Comparison of ENCODE assay signal across 8 cellular contexts in the genomic region with DNA sequence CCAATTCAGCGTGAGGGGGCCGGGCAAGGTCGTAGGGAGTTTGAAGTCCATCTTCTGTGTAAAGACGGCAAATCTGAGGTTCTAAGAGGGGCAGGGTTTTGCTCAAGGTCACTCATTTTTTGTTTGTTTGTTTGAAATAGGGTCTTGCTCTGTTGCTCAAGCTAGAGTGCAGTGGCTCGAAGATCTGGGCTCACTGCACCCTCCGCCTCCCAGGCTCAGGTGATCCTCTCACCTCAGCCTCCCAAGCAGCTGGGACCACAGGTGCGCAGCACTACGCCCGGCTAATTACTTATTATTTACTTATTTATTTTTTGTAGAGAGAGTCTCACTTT. TPM values are rescaled to one million over a fixed set of nuclear protein-coding genes. Genes with fewer than 3 reads are reported as not detected.
DNase-seq lines count a peak whose midpoint lies in the region; ATAC-seq and TF ChIP-seq lines count a peak whose summit lies in the region.

No MANE protein-coding gene starts in this region.

- DNase-seq in dorsolateral prefrontal cortex (no peak), neural crest cell (ENCODE audit: low read depth, low spot score) (no peak), GM10248 (ENCODE audit: extremely low spot score) (no peak), medulla oblongata (ENCODE audit: extremely low spot score) (no peak), NCI-H1436 (lab: John Stamatoyannopoulos, UW) (no peak), HUDEP-2 (lab: John Stamatoyannopoulos, UW; ENCODE audit: unreplicated experiment in 76 of 76) (no peak)

- H3K27me3 ChIP-seq in dorsolateral prefrontal cortex = no peaks in the 10 kb centered on the region

- peak overlapping the region; percentile 71 to 98 (median 87) for H3K4me3 ChIP-seq in dorsolateral prefrontal cortex

- intact Hi-C loops in dorsolateral prefrontal cortex (cut with DNase I) = no loop called here

- H3K36me3 Mint-ChIP-seq in IgD-negative memory B cell (peaks cover 3% of the 10 kb centered on the region), neural crest cell (ENCODE audit: low read depth) (no peaks in the 10 kb centered on the region)

- peak overlapping the region in 58 of 59 donors; percentile 49 to 95 (median 88) for H3K27ac ChIP-seq in dorsolateral prefrontal cortex

- H3K27ac Mint-ChIP-seq in IgD-negative memory B cell = peak overlapping the region; percentile 92 to 98 (median 97)
- H3K27ac Mint-ChIP-seq in neural crest cell (ENCODE audit: unreplicated experiment) = no peak overlapping the region

- TF ChIP-seq CTCF in dorsolateral prefrontal cortex (IDR thresholded peaks at IDR 0.05 in 54 of 56, conservative IDR thresholded peaks at IDR 0.05 in 2 of 56; ENCODE audit: low read depth in 1 of 56, partially characterized antibody in 56 of 56) (peak in 2 of 56 donors; percentile 6), neural crest cell (conservative IDR thresholded peaks at IDR 0.05) (no peak), GM10248 (IDR thresholded peaks at IDR 0.05; ENCODE audit: control extremely low read depth, extremely low read depth, low read depth, missing control alignments) (no peak)

- CTCF ChIA-PET in GM10248 (lab: Yijun Ruan, JAX) = interaction anchor here (0.9 kb wide), 1 partner anchor 32 kb away, joined by 4 read pairs; no protein-coding TSS in a partner anchor

- peaks cover 27 to 37% (median 31%) of the 10 kb centered on the region in 3 donors for H3K4me1 Mint-ChIP-seq in IgD-negative memory B cell
- peaks cover 22% of the 10 kb centered on the region for H3K4me1 Mint-ChIP-seq in neural crest cell

- ATAC-seq in GM18873 (IDR thresholded peaks at IDR 0.05; ENCODE audit: low FRiP score, unreplicated experiment) = peak; percentile 21

- H3K27me3 Mint-ChIP-seq in IgD-negative memory B cell = no peaks in the 10 kb centered on the region
- no peaks in the 10 kb centered on the region for H3K27me3 Mint-ChIP-seq in neural crest cell (ENCODE audit: low read depth)

- H3K4me3 Mint-ChIP-seq in IgD-negative memory B cell (peak overlapping the region; percentile 84 to 98 (median 96)), neural crest cell (peak overlapping the region; percentile 94)

- no peaks in the 10 kb centered on the region for H3K9me3 Mint-ChIP-seq in IgD-negative memory B cell
- no peaks in the 10 kb centered on the region for H3K9me3 Mint-ChIP-seq in neural crest cell

- POLR2A ChIA-PET in GM10248 (lab: Yijun Ruan, JAX) = no interaction called here

RNA-seq across cellular contexts. Expression of a gene that starts 0.4 kb away (rescaled TPM):
- 45.9 TPM for polyA plus RNA-seq in IgD-negative memory B cell
- total RNA-seq in dorsolateral prefrontal cortex = 100 to 1,000 TPM in 6 of 120 experiments, 10 to 100 TPM in 114; 62.6 to 104 (median 87.0) TPM
- 56.7 and 58.4 TPM in 2 replicates for total RNA-seq in neural crest cell

RNA-seq across cellular contexts. Expression of a gene that starts 49.7 kb away (rescaled TPM):
- polyA plus RNA-seq in IgD-negative memory B cell = not detected
- total RNA-seq in dorsolateral prefrontal cortex = 1 to 10 TPM in 4 of 120 experiments, under 1 TPM in 37, not detected in 79; 0.31 to 1.4 (median 0.56) TPM
- not detected in 2 replicates for total RNA-seq in neural crest cell
